Comparison of ENCODE assay signal across 19 cellular contexts in the genomic region with DNA sequence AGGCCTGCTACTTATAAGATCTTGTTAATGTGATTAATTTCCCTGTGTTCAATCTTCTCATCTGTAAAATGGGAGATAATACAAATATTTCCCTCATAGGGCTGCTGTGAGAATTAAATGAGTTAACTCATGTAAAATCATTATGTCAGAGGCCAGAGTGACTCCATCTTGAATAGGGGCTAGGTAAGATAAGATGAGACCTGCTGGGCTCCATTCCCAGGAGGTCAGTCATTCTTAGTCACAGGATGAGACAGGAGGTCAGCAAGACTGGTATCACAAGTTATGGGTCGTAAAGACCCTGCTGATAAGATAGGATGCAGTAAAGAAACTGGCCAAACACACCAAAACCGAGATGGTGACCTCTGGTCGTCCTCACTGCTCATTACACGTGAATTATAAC.
"Had no signal": no experiment of that assay in that cellular context is flagged by ENCODE, and none has a peak within 500 bp of the region (broad histone marks: within the 10 kb centered on the region; RNA-seq: fewer than 3 reads in every experiment).

No MANE protein-coding gene starts in this region.

- DNase-seq: activated CD4-positive, alpha-beta memory T cell treated with anti-CD3 and anti-CD28 coated beads, Interleukin-2, amount 10 ng/mL, durations not matched to agents 7 days and 5 days; activated CD4-positive, alpha-beta T cell treated with anti-CD3 and anti-CD28 coated beads, Interleukin-2, amount 10 ng/mL, durations not matched to agents 24 days and 14 days; activated effector memory CD4-positive, alpha-beta T cell treated with Interleukin-2 at 50 U/mL for 16 hours; activated naive CD4-positive, alpha-beta T cell treated with anti-CD3 and anti-CD28 coated beads for 36 hours; activated T-cell treated with anti-CD3 and anti-CD28 coated beads, Interleukin-2, amount 50 U/mL, for 72 hours; anterior cingulate cortex; body of pancreas; foreskin melanocyte; left ventricle myocardium inferior; mammary epithelial cell; midbrain; natural killer cell; retina; stimulated activated CD4-positive, alpha-beta T cell treated with anti-CD3 and anti-CD28 coated beads, Interleukin-2, amount 100 ng/mL, for 48 hours; stimulated activated CD8-positive, alpha-beta memory T cell treated with anti-CD3 and anti-CD28 coated beads, Interleukin-4, amount 100 ng/mL, for 48 hours; stimulated activated naive CD4-positive, alpha-beta T cell treated with Interleukin-2 at 50 U/mL for 16 hours; T-helper 17 cell; upper lobe of right lung had no signal

- H3K27ac ChIP-seq: body of pancreas, left ventricle myocardium inferior, upper lobe of right lung had no signal

- H3K9me3 ChIP-seq: body of pancreas, upper lobe of right lung had no signal

- ATAC-seq: activated CD4-positive, CD25-positive, alpha-beta regulatory T cell treated with anti-CD3 and anti-CD28 coated beads, Interleukin-2, amount 50 U/mL, for 24 hours; activated T-cell treated with anti-CD3 and anti-CD28 coated beads, Interleukin-2, amount 50 U/mL, for 72 hours; body of pancreas; natural killer cell; T-helper 17 cell; upper lobe of right lung had no signal

- H3K27me3 ChIP-seq: body of pancreas, upper lobe of right lung had no signal

- H3K4me3 ChIP-seq: body of pancreas, left ventricle myocardium inferior, upper lobe of right lung had no signal

- H3K36me3 ChIP-seq: left ventricle myocardium inferior, upper lobe of right lung had no signal

- H3K4me1 ChIP-seq: body of pancreas, left ventricle myocardium inferior, upper lobe of right lung had no signal
